26 cellular contexts compared by ENCODE assay signal in genomic region chr18:31302991-31303390, GRCh38. TPM values are rescaled to one million over a fixed set of nuclear protein-coding genes. Genes with fewer than 3 reads are reported as not detected.
DNase-seq lines count a peak whose midpoint lies in the region; ATAC-seq and TF ChIP-seq lines count a peak whose summit lies in the region.
"Had no signal": no experiment of that assay in that cellular context is flagged by ENCODE, and none has a peak within 500 bp of the region (broad histone marks: within the 10 kb centered on the region; RNA-seq: fewer than 3 reads in every experiment).

No MANE protein-coding gene starts in this region.

- H3K27ac ChIP-seq in left ventricle myocardium inferior (replicated peaks) = no peak overlapping the region
- no peak overlapping the region for H3K27ac ChIP-seq in esophagus muscularis mucosa (replicated peaks in 1 of 4)
- H3K27ac ChIP-seq: SJCRH30, thyroid gland had no signal

- DNase-seq in HPDE6-E6E7 (ENCODE audit: extremely low spot score) (peak; percentile 61), amniotic epithelial cell (ENCODE audit: low read depth) (peak; percentile 71), left ventricle myocardium inferior (no peak), esophagus muscularis mucosa (ENCODE audit: extremely low spot score) (no peak), midbrain (lab: John Stamatoyannopoulos, UW) (no peak), ecto neural progenitor cell (ENCODE audit: low spot score) (no peak)
- DNase-seq: activated CD4-positive, alpha-beta memory T cell treated with anti-CD3 and anti-CD28 coated beads, Interleukin-2, amount 10 ng/mL, durations not matched to agents 7 days and 5 days; activated naive CD4-positive, alpha-beta T cell treated with Interleukin-2 at 50 U/mL for 16 hours; activated T-cell treated with anti-CD3 and anti-CD28 coated beads, Interleukin-2, amount 50 U/mL, for 1 hour; GDM1; HFFc6; naive thymus-derived CD8-positive, alpha-beta T cell; NCI-H1694; NCI-H2171 treated with DMSO at 0.1 percent for 48 hours; NCI-H774; OCI-M1; SJCRH30; stimulated activated naive CD4-positive, alpha-beta T cell; T-helper 17 cell; thyroid gland had no signal

- no peaks in the 10 kb centered on the region for H3K9me3 Mint-ChIP-seq in nephron
- H3K9me3 Mint-ChIP-seq: activated CD4-positive, alpha-beta memory T cell treated with anti-CD3 and anti-CD28 coated beads, Interleukin-2, amount 10 ng/mL, durations not matched to agents 7 days and 5 days; CD14-positive monocyte; memory B cell had no signal

- peaks cover 14% of the 10 kb centered on the region for H3K4me1 ChIP-seq in left ventricle myocardium inferior
- no peaks in the 10 kb centered on the region for H3K4me1 ChIP-seq in esophagus muscularis mucosa
- H3K4me1 ChIP-seq: SJCRH30, thyroid gland had no signal

- H3K36me3 ChIP-seq in left ventricle myocardium inferior (no peaks in the 10 kb centered on the region), esophagus muscularis mucosa (no peaks in the 10 kb centered on the region)
- H3K36me3 ChIP-seq: SJCRH30, thyroid gland had no signal

- H3K4me3 Mint-ChIP-seq in nephron = no peak overlapping the region
- H3K4me3 Mint-ChIP-seq: activated CD4-positive, alpha-beta memory T cell treated with anti-CD3 and anti-CD28 coated beads, Interleukin-2, amount 10 ng/mL, durations not matched to agents 7 days and 5 days; CD14-positive monocyte; HFFc6; memory B cell; naive thymus-derived CD8-positive, alpha-beta T cell; T-helper 17 cell; WTC11 had no signal

- peak overlapping the region; percentile 42 to 78 (median 72) for H3K27ac Mint-ChIP-seq in nephron
- H3K27ac Mint-ChIP-seq: activated CD4-positive, alpha-beta memory T cell treated with anti-CD3 and anti-CD28 coated beads, Interleukin-2, amount 10 ng/mL, durations not matched to agents 7 days and 5 days; CD14-positive monocyte; HFFc6; memory B cell; naive thymus-derived CD8-positive, alpha-beta T cell; T-helper 17 cell had no signal

- peaks cover 28% of the 10 kb centered on the region for H3K4me1 Mint-ChIP-seq in nephron
- H3K4me1 Mint-ChIP-seq: activated CD4-positive, alpha-beta memory T cell treated with anti-CD3 and anti-CD28 coated beads, Interleukin-2, amount 10 ng/mL, durations not matched to agents 7 days and 5 days; CD14-positive monocyte; memory B cell; naive thymus-derived CD8-positive, alpha-beta T cell; T-helper 17 cell had no signal

- H3K36me3 Mint-ChIP-seq in nephron (ENCODE audit: low read depth) = no peaks in the 10 kb centered on the region
- H3K36me3 Mint-ChIP-seq: CD14-positive monocyte; memory B cell; naive thymus-derived CD8-positive, alpha-beta T cell; WTC11 had no signal

- no peak for TF ChIP-seq POLR2A in esophagus muscularis mucosa (IDR thresholded peaks at IDR 0.05; ENCODE audit: low read depth)

- H3K27me3 ChIP-seq in left ventricle myocardium inferior (ENCODE audit: low read depth) (no peaks in the 10 kb centered on the region), esophagus muscularis mucosa (no peaks in the 10 kb centered on the region)
- H3K27me3 ChIP-seq: SJCRH30, thyroid gland had no signal

- TF ChIP-seq EP300 in esophagus muscularis mucosa (IDR thresholded peaks at IDR 0.05) = no peak

- intact Hi-C loops in left ventricle myocardium inferior (cut with micrococcal nuclease) (no loop called here), esophagus muscularis mucosa (cut with DNase I) (no loop called here)

- no peaks in the 10 kb centered on the region for H3K9me3 ChIP-seq in left ventricle myocardium inferior (replicated peaks)
- H3K9me3 ChIP-seq in esophagus muscularis mucosa = no peaks in the 10 kb centered on the region
- H3K9me3 ChIP-seq: SJCRH30, thyroid gland had no signal

- H3K4me3 ChIP-seq in left ventricle myocardium inferior (no peak overlapping the region), esophagus muscularis mucosa (no peak overlapping the region)
- H3K4me3 ChIP-seq: SJCRH30, thyroid gland had no signal

- no peaks in the 10 kb centered on the region for H3K27me3 Mint-ChIP-seq in nephron (ENCODE audit: low read depth)
- H3K27me3 Mint-ChIP-seq: activated CD4-positive, alpha-beta memory T cell treated with anti-CD3 and anti-CD28 coated beads, Interleukin-2, amount 10 ng/mL, durations not matched to agents 7 days and 5 days; memory B cell; naive thymus-derived CD8-positive, alpha-beta T cell; T-helper 17 cell had no signal

- peak; percentile 92 for ATAC-seq in esophagus mucosa
- ATAC-seq: naive thymus-derived CD8-positive, alpha-beta T cell; T-helper 17 cell; WTC11 had no signal

- TF ChIP-seq CTCF in nephron (IDR thresholded peaks at IDR 0.05; ENCODE audit: unreplicated experiment in 3 of 3) = no peak
- TF ChIP-seq CTCF in left ventricle myocardium inferior (IDR thresholded peaks at IDR 0.05; ENCODE audit: borderline replicate concordance) = no peak
- TF ChIP-seq CTCF in esophagus muscularis mucosa (IDR thresholded peaks at IDR 0.05) = no peak

RNA-seq across cellular contexts. Expression of gene DSG1, which starts 15.0 kb away (rescaled TPM):
- total RNA-seq in esophagus mucosa (33.7 TPM), left ventricle myocardium inferior (1.3 TPM), esophagus muscularis mucosa (not detected)
- total RNA-seq: activated CD4-positive, alpha-beta memory T cell treated with anti-CD3 and anti-CD28 coated beads, Interleukin-2, amount 10 ng/mL, durations not matched to agents 7 days and 5 days; fibroblast of villous mesenchyme; HFFc6; naive thymus-derived CD8-positive, alpha-beta T cell; SJCRH30; T-helper 17 cell; thyroid gland had no signal

Comparison
In these comparisons a context has a peak if more than half of its experiments do, and no peak if none do; other contexts are left out.
1. DNase-seq: peak in HPDE6-E6E7 (single experiment) and amniotic epithelial cell (single experiment); none in left ventricle myocardium inferior (single experiment), esophagus muscularis mucosa (single experiment), midbrain (single experiment) and ecto neural progenitor cell (single experiment).
2. RNA of gene DSG1, which starts 15.0 kb away (total RNA-seq): 33.7 TPM in esophagus mucosa (single experiment); 1.3 TPM in left ventricle myocardium inferior (single experiment) and not detected in esophagus muscularis mucosa; every median in the first group is over 10 times any median in the second.